ENCODE assay signal across 31 cellular contexts in the genomic region with DNA sequence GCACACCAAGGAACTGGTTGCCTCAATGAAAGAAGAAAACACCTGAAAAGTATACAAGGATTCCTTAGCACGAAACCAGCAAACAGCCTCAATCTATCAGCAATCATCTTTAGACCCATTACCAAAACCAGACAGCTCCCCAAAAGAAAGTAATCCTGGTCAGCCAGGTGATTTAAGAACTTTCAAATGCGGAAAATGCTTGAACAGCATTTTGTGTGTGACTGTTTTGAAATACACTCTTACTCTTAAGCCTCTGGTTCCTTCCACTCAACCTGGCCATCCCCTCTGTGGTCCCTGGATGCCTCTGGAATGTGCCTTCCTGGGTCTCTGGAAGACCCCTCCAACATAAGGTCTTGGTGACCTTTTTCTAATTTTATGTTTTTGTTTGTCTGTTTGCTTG.
"Had no signal": no experiment of that assay in that cellular context is flagged by ENCODE, and none has a peak within 500 bp of the region (broad histone marks: within the 10 kb centered on the region; RNA-seq: fewer than 3 reads in every experiment).

No MANE protein-coding gene starts in this region.

- ATAC-seq: naive thymus-derived CD8-positive, alpha-beta T cell; natural killer cell treated with Interleukin-12 subunit alpha and Interleukin-12 subunit beta and Interleukin-15 and Interleukin-18, amount 100 ng/mL, for 72 hours; psoas muscle; right cardiac atrium; sciatic nerve; stimulated activated memory B cell treated with anti-CD40 and anti-IgM and Interleukin-4, amounts not matched to agents 10 μg/mL and 1 μg/mL and 100 μg/mL, for 72 hours; stimulated activated naive CD8-positive, alpha-beta T cell treated with anti-CD3 and anti-CD28 coated beads, Interleukin-15, amount 100 ng/mL, for 72 hours; stimulated activated naive CD8-positive, alpha-beta T cell treated with anti-CD3 and anti-CD28 coated beads, Interleukin-15, Interleukin-2, amounts not matched to agents 100 U/mL and 50 U/mL, for 24 hours had no signal

- H3K9ac ChIP-seq: parathyroid adenoma had no signal

- H3K9me3 ChIP-seq: neutrophil, ovary, psoas muscle, spleen, suprapubic skin, testis, tibial artery, transverse colon, upper lobe of left lung, vagina had no signal

- DNase-seq: naive thymus-derived CD8-positive, alpha-beta T cell; nephron progenitor cell; nucleus accumbens; ovary; posterior cingulate gyrus; psoas muscle; right cardiac atrium; spleen; stimulated activated CD4-positive, alpha-beta T cell treated with anti-CD3 and anti-CD28 coated beads, Interleukin-12 subunit alpha, Interleukin-12 subunit beta, amount 100 ng/mL, for 4 hours; stimulated activated CD4-positive, alpha-beta T cell treated with anti-CD3 and anti-CD28 coated beads, Interleukin-1b, Interleukin-23, amount 100 ng/mL, for 48 hours; stimulated activated CD4-positive, alpha-beta T cell treated with anti-CD3 and anti-CD28 coated beads, Interleukin-4, amount 100 ng/mL, for 1 hour; stimulated activated CD4-positive, alpha-beta T cell treated with anti-CD3 and anti-CD28 coated beads, Interleukin-4, amount 100 ng/mL, for 4 hours; stimulated activated CD8-positive, alpha-beta memory T cell treated with anti-CD3 and anti-CD28 coated beads, Interleukin-4, amount 100 ng/mL, for 48 hours; stimulated activated naive CD4-positive, alpha-beta T cell; stimulated activated naive CD8-positive, alpha-beta T cell treated with anti-CD3 and anti-CD28 coated beads, Interleukin-15, amount 100 ng/mL, for 72 hours; stimulated activated naive CD8-positive, alpha-beta T cell treated with anti-CD3 and anti-CD28 coated beads, Interleukin-15, Interleukin-2, amounts not matched to agents 100 U/mL and 50 U/mL, for 24 hours; substantia nigra; testis; tibial artery; transverse colon; upper lobe of left lung had no signal

- H3K4me2 ChIP-seq: smooth muscle cell had no signal

- H3K4me1 ChIP-seq: parathyroid adenoma, psoas muscle, spleen, suprapubic skin, testis, tibial artery, transverse colon, upper lobe of left lung, vagina had no signal

- FAIRE-seq: urothelium cell line had no signal

- H3K79me2 ChIP-seq: parathyroid adenoma had no signal

- H2AFZ ChIP-seq: parathyroid adenoma had no signal

- H3K4me3 ChIP-seq: ovary, psoas muscle, skin epidermis, smooth muscle cell, spleen, suprapubic skin, testis, tibial artery, transverse colon, upper lobe of left lung, vagina had no signal

- H3K27ac ChIP-seq: neutrophil, ovary, parathyroid adenoma, psoas muscle, skin epidermis, spleen, suprapubic skin, testis, tibial artery, transverse colon, upper lobe of left lung, vagina had no signal

- H3K36me3 ChIP-seq: neutrophil, ovary, spleen, suprapubic skin, tibial artery, transverse colon, upper lobe of left lung, vagina had no signal

- H3K27me3 ChIP-seq: neutrophil, ovary, testis, tibial artery, transverse colon, upper lobe of left lung, vagina had no signal
